8 cellular contexts compared by ENCODE assay signal in genomic region chr10:52779541-52780390, GRCh38. TPM values are rescaled to one million over a fixed set of nuclear protein-coding genes. Genes with fewer than 3 reads are reported as not detected.
DNase-seq lines count a peak whose midpoint lies in the region; ATAC-seq, FAIRE-seq and TF ChIP-seq lines count a peak whose summit lies in the region.

No MANE protein-coding gene starts in this region.

- no peak overlapping the region for H2BK5ac ChIP-seq in mesenchymal stem cell (ENCODE audit: low read depth, low read length, poor library complexity, severe bottlenecking)

- TF ChIP-seq CTCF in endodermal cell (conservative IDR thresholded peaks at IDR 0.05) (peak; percentile 96), thyroid gland (IDR thresholded peaks at IDR 0.05) (peak in 5 of 6 experiments; percentile 42 to 74 (median 64))

- H2BK12ac ChIP-seq in mesenchymal stem cell (ENCODE audit: low read length in 2 of 2): no peak overlapping the region

- H4K91ac ChIP-seq in mesenchymal stem cell (ENCODE audit: low read length): no peak overlapping the region

- no peak overlapping the region for H2AK5ac ChIP-seq in mesenchymal stem cell (ENCODE audit: low read length, severe bottlenecking)

- H2AFZ ChIP-seq in mesenchymal stem cell (ENCODE audit: low read depth, low read length): no peak overlapping the region

- no peak overlapping the region for H3K4ac ChIP-seq in mesenchymal stem cell (ENCODE audit: low read depth in 1 of 2, low read length in 2 of 2)

- peak; percentile 1 for DNase-seq in SIG-M5 treated with dmso at 0.1 percent for 504 hours (lab: John Stamatoyannopoulos, UW; ENCODE audit: unreplicated experiment)
- no peak for DNase-seq in SIG-M5 (lab: John Stamatoyannopoulos, UW)
- DNase-seq in HTR-8/SVneo (ENCODE audit: insufficient read length, low spot score): peak; percentile 60
- peak; percentile 22 for DNase-seq in T-helper 2 cell treated with Interferon-gamma antibody and Interleukin-4, amounts not matched to agents 5 μg/mL and 100 μg/mL, for 36 hours (ENCODE audit: low spot score)
- DNase-seq in endodermal cell: peak; percentile 97
- DNase-seq in mesenchymal stem cell: peak; percentile 68
- DNase-seq in thyroid gland: peak; percentile 49

- no peak overlapping the region for H3K23ac ChIP-seq in mesenchymal stem cell (ENCODE audit: low read length in 2 of 2)

- ATAC-seq in GM21737 (IDR thresholded peaks at IDR 0.05; ENCODE audit: unreplicated experiment): peak; percentile 79

- no peaks in the 10 kb centered on the region for H3K36me3 Mint-ChIP-seq in T-helper 2 cell treated with Interferon-gamma antibody and Interleukin-4, amounts not matched to agents 5 μg/mL and 100 μg/mL, for 36 hours (ENCODE audit: low read depth)
- no peaks in the 10 kb centered on the region for H3K36me3 Mint-ChIP-seq in endodermal cell (ENCODE audit: low read depth)

- no peak overlapping the region for H3K4me2 ChIP-seq in mesenchymal stem cell (ENCODE audit: low read length, poor library complexity, severe bottlenecking)

- H3K9me3 ChIP-seq in endodermal cell (ENCODE audit: control insufficient read depth, low read length) (no peaks in the 10 kb centered on the region), mesenchymal stem cell (ENCODE audit: control insufficient read depth, low read length) (peaks cover 7% of the 10 kb centered on the region), thyroid gland (no peaks in the 10 kb centered on the region)

- no peak overlapping the region for H3K9ac ChIP-seq in endodermal cell (ENCODE audit: extremely low read depth, low read length, poor library complexity, severe bottlenecking)
- no peak overlapping the region for H3K9ac ChIP-seq in mesenchymal stem cell (ENCODE audit: low read length)

- H3K4me1 ChIP-seq in endodermal cell (ENCODE audit: control insufficient read depth, insufficient read depth, low read length) (no peaks in the 10 kb centered on the region), mesenchymal stem cell (ENCODE audit: control insufficient read depth, insufficient read depth, low read depth, low read length) (no peaks in the 10 kb centered on the region), thyroid gland (no peaks in the 10 kb centered on the region)

- H3K18ac ChIP-seq in mesenchymal stem cell (ENCODE audit: low read depth in 1 of 2, low read length in 2 of 2): no peak overlapping the region

- H3K4me3 Mint-ChIP-seq in T-helper 2 cell treated with Interferon-gamma antibody and Interleukin-4, amounts not matched to agents 5 μg/mL and 100 μg/mL, for 36 hours: no peak overlapping the region
- no peak overlapping the region for H3K4me3 Mint-ChIP-seq in endodermal cell

- intact Hi-C loops in thyroid gland (cut with DNase I): no loop called here

- H3K27me3 ChIP-seq in endodermal cell (ENCODE audit: control insufficient read depth, insufficient read depth, low read length, poor library complexity, severe bottlenecking) (no peaks in the 10 kb centered on the region), mesenchymal stem cell (ENCODE audit: control insufficient read depth in 1 of 2, insufficient read depth in 1 of 2, low read length in 2 of 2) (peaks cover 0 to 40% of the 10 kb centered on the region in 2 experiments), thyroid gland (no peaks in the 10 kb centered on the region)

- H3K4me1 Mint-ChIP-seq in T-helper 2 cell treated with Interferon-gamma antibody and Interleukin-4, amounts not matched to agents 5 μg/mL and 100 μg/mL, for 36 hours (ENCODE audit: low read depth): no peaks in the 10 kb centered on the region
- H3K4me1 Mint-ChIP-seq in endodermal cell: no peaks in the 10 kb centered on the region

- no peak overlapping the region for H3K27ac ChIP-seq in endodermal cell (ENCODE audit: low read depth, low read length)
- no peak overlapping the region for H3K27ac ChIP-seq in mesenchymal stem cell (ENCODE audit: low read length, poor library complexity, severe bottlenecking)
- no peak overlapping the region for H3K27ac ChIP-seq in thyroid gland

- peak; percentile 74 for FAIRE-seq in HTR-8/SVneo (lab: Jason Lieb, UNC)

- no peak overlapping the region for H3K27ac Mint-ChIP-seq in T-helper 2 cell treated with Interferon-gamma antibody and Interleukin-4, amounts not matched to agents 5 μg/mL and 100 μg/mL, for 36 hours
- no peak overlapping the region for H3K27ac Mint-ChIP-seq in endodermal cell

- no peaks in the 10 kb centered on the region for H3K27me3 Mint-ChIP-seq in T-helper 2 cell treated with Interferon-gamma antibody and Interleukin-4, amounts not matched to agents 5 μg/mL and 100 μg/mL, for 36 hours (ENCODE audit: low read depth)
- no peaks in the 10 kb centered on the region for H3K27me3 Mint-ChIP-seq in endodermal cell (ENCODE audit: insufficient read depth)

- no peak overlapping the region for H2BK15ac ChIP-seq in mesenchymal stem cell (ENCODE audit: low read depth, poor library complexity, severe bottlenecking)

- WGBS in endodermal cell (ENCODE audit: insufficient coverage in 1 of 2, insufficient read length in 1 of 2), 2 experiments: 87 to 92% methylated on average over 8 to 13 of the region's 13 CpGs
- WGBS in mesenchymal stem cell: 82% methylated on average over 12 of the region's 13 CpGs
- WGBS in thyroid gland, 2 donors: 73 to 76% methylated on average over 13 of the region's 13 CpGs

- no peak overlapping the region for H2BK120ac ChIP-seq in mesenchymal stem cell (ENCODE audit: low read depth, low read length)

- no peak overlapping the region for H4K8ac ChIP-seq in mesenchymal stem cell (ENCODE audit: low read length)

- H3K4me3 ChIP-seq in endodermal cell (ENCODE audit: low read length): no peak overlapping the region
- H3K4me3 ChIP-seq in mesenchymal stem cell (ENCODE audit: insufficient read depth in 1 of 2, low read depth in 1 of 2, low read length in 2 of 2): no peak overlapping the region
- H3K4me3 ChIP-seq in thyroid gland (replicated peaks in 1 of 3): no peak overlapping the region

- H3K36me3 ChIP-seq in endodermal cell (ENCODE audit: control insufficient read depth, insufficient read depth, low read length) (no peaks in the 10 kb centered on the region), mesenchymal stem cell (ENCODE audit: control insufficient read depth in 1 of 2, insufficient read depth in 2 of 2, low read depth in 1 of 2, low read length in 2 of 2) (no peaks in the 10 kb centered on the region), thyroid gland (no peaks in the 10 kb centered on the region)

- no peak overlapping the region for H3K14ac ChIP-seq in mesenchymal stem cell (ENCODE audit: low read length in 2 of 2)

- TF ChIP-seq POLR2A in thyroid gland (IDR thresholded peaks at IDR 0.05): no peak

- H3K79me1 ChIP-seq in mesenchymal stem cell (replicated peaks; ENCODE audit: low read length, poor library complexity, severe bottlenecking): no peaks in the 10 kb centered on the region

- H3K9me3 Mint-ChIP-seq in T-helper 2 cell treated with Interferon-gamma antibody and Interleukin-4, amounts not matched to agents 5 μg/mL and 100 μg/mL, for 36 hours: no peaks in the 10 kb centered on the region
- no peaks in the 10 kb centered on the region for H3K9me3 Mint-ChIP-seq in endodermal cell

RNA-seq across cellular contexts. Expression of gene MBL2, which starts 7.2 kb away (rescaled TPM):
- total RNA-seq in endodermal cell (not detected), thyroid gland (not detected)
- not detected for polyA plus RNA-seq in endodermal cell (2013, experiment 1 of 2)
- polyA plus RNA-seq in endodermal cell (2013, experiment 2 of 2): not detected
- polyA plus RNA-seq in mesenchymal stem cell (2013, experiment 1 of 2): not detected
- polyA plus RNA-seq in mesenchymal stem cell (2013, experiment 2 of 2): not detected
